In genomic region chrX:33336783-33337182, GRCh38 we compare ENCODE assay signal across 10 cellular contexts.
DNase-seq lines count a peak whose midpoint lies in the region; ATAC-seq, FAIRE-seq and TF ChIP-seq lines count a peak whose summit lies in the region.
"Had no signal": no experiment of that assay in that cellular context is flagged by ENCODE, and none has a peak within 500 bp of the region (broad histone marks: within the 10 kb centered on the region; RNA-seq: fewer than 3 reads in every experiment).

No MANE protein-coding gene starts in this region.

- H3K9me3 ChIP-seq in heart left ventricle (no peaks in the 10 kb centered on the region), right cardiac atrium (ENCODE audit: control insufficient read depth, low read length) (no peaks in the 10 kb centered on the region)

- no peak overlapping the region for H3K27ac Mint-ChIP-seq in stimulated activated effector memory CD8-positive, alpha-beta T cell treated with anti-CD3 and anti-CD28 coated beads, Interleukin-12 subunit alpha, Interleukin-12 subunit beta, amount 100 ng/mL, for 72 hours

- TF ChIP-seq CTCF in heart left ventricle (IDR thresholded peaks at IDR 0.05) = peak; percentile 20 to 56 (median 38)

- DNase-seq in heart left ventricle = peak in 2 of 5 donors; percentile 6 to 19
- no peak for DNase-seq in right cardiac atrium
- peak; percentile 47 for DNase-seq in RKO (ENCODE audit: low spot score)
- no peak for DNase-seq in left ventricle myocardium superior
- no peak for DNase-seq in stimulated activated effector memory CD8-positive, alpha-beta T cell treated with anti-CD3 and anti-CD28 coated beads, Interleukin-12 subunit alpha, Interleukin-12 subunit beta, amount 100 ng/mL, for 72 hours (ENCODE audit: low spot score in 2 of 2)
- no peak for DNase-seq in posterior vena cava (ENCODE audit: low spot score)
- no peak for DNase-seq in GM12892 (ENCODE audit: insufficient read length)
- DNase-seq: DND-41; stimulated activated CD4-positive, alpha-beta T cell treated with anti-CD3 and anti-CD28 coated beads, Interleukin-2, amount 100 ng/mL, for 48 hours had no signal

- H3K4me3 Mint-ChIP-seq in stimulated activated effector memory CD8-positive, alpha-beta T cell treated with anti-CD3 and anti-CD28 coated beads, Interleukin-12 subunit alpha, Interleukin-12 subunit beta, amount 100 ng/mL, for 72 hours = no peak overlapping the region

- H3K27me3 ChIP-seq in heart left ventricle = no peaks in the 10 kb centered on the region
- H3K27me3 ChIP-seq in right cardiac atrium (ENCODE audit: control insufficient read depth, insufficient read depth) = no peaks in the 10 kb centered on the region

- no peak for FAIRE-seq in GM12892 (lab: Jason Lieb, UNC)

- H3K4me3 ChIP-seq in heart left ventricle (peak overlapping the region in 3 of 12 donors; percentile 16 to 26 (median 24)), right cardiac atrium (ENCODE audit: low read length) (no peak overlapping the region)

- no peaks in the 10 kb centered on the region for H3K4me1 Mint-ChIP-seq in stimulated activated effector memory CD8-positive, alpha-beta T cell treated with anti-CD3 and anti-CD28 coated beads, Interleukin-12 subunit alpha, Interleukin-12 subunit beta, amount 100 ng/mL, for 72 hours

- intact Hi-C loops in heart left ventricle (cut with DNase I) (loop anchor here in 3 of 10 donors (5.0 to 10.0 kb wide), 3 partner anchors 122 to 804 kb away; partner anchors contain the start of gene DMD (in 1 of the 3)), right cardiac atrium (cut with DNase I) (loop anchor here in 1 of 4 donors (10.0 kb wide), 1 partner anchor 142 kb away; no protein-coding TSS in a partner anchor), left ventricle myocardium superior (cut with micrococcal nuclease) (no loop called here), posterior vena cava (cut with DNase I) (no loop called here)

- TF ChIP-seq POLR2A in heart left ventricle (IDR thresholded peaks at IDR 0.05) (no peak), GM12892 (IDR thresholded peaks at IDR 0.05; ENCODE audit: low read depth, low read length) (no peak)

- ATAC-seq in heart left ventricle (peak; percentile 49 to 72 (median 60)), right cardiac atrium (no peak), left ventricle myocardium superior (peak; percentile 61), GM19463 (IDR thresholded peaks at IDR 0.05; ENCODE audit: unreplicated experiment) (no peak)
- ATAC-seq in stimulated activated effector memory CD8-positive, alpha-beta T cell treated with anti-CD3 and anti-CD28 coated beads, Interleukin-12 subunit alpha, Interleukin-12 subunit beta, amount 100 ng/mL, for 72 hours = no peak

- H3K9me3 Mint-ChIP-seq in stimulated activated effector memory CD8-positive, alpha-beta T cell treated with anti-CD3 and anti-CD28 coated beads, Interleukin-12 subunit alpha, Interleukin-12 subunit beta, amount 100 ng/mL, for 72 hours = peaks cover 6% of the 10 kb centered on the region

- H3K4me1 ChIP-seq in heart left ventricle (peaks cover 0 to 3% (median 0%) of the 10 kb centered on the region in 12 donors), right cardiac atrium (ENCODE audit: control insufficient read depth, insufficient read depth, low read length) (no peaks in the 10 kb centered on the region)

- no peaks in the 10 kb centered on the region for H3K36me3 Mint-ChIP-seq in stimulated activated effector memory CD8-positive, alpha-beta T cell treated with anti-CD3 and anti-CD28 coated beads, Interleukin-12 subunit alpha, Interleukin-12 subunit beta, amount 100 ng/mL, for 72 hours

- H3K36me3 ChIP-seq in heart left ventricle = no peaks in the 10 kb centered on the region

- WGBS in heart left ventricle, 4 donors = 14 to 21% (median 15%) methylated on average over 6 of the region's 6 CpGs
- WGBS in right cardiac atrium = 16% methylated on average over 6 of the region's 6 CpGs

- H3K27ac ChIP-seq in heart left ventricle = no peak overlapping the region
- H3K27ac ChIP-seq in right cardiac atrium (ENCODE audit: low read length) = no peak overlapping the region

Comparison
In these comparisons a context has a peak if more than half of its experiments do, and no peak if none do; other contexts are left out.
1. ATAC-seq: peak in heart left ventricle (4 of 4) and left ventricle myocardium superior (single experiment); none in right cardiac atrium (0 of 2), stimulated activated effector memory CD8-positive, alpha-beta T cell treated with anti-CD3 and anti-CD28 coated beads, Interleukin-12 subunit alpha, Interleukin-12 subunit beta, amount 100 ng/mL, for 72 hours (single experiment) and GM19463 (single experiment).